Comparison of ENCODE assay signal across 17 cellular contexts in genomic region chr12:52331833-52332232, GRCh38. TPM values are rescaled to one million over a fixed set of nuclear protein-coding genes. Genes with fewer than 3 reads are reported as not detected.
DNase-seq lines count a peak whose midpoint lies in the region; ATAC-seq and TF ChIP-seq lines count a peak whose summit lies in the region.
"Had no signal": no experiment of that assay in that cellular context is flagged by ENCODE, and none has a peak within 500 bp of the region (broad histone marks: within the 10 kb centered on the region; RNA-seq: fewer than 3 reads in every experiment).

No MANE protein-coding gene starts in this region.

- no peak for TF ChIP-seq EP300 in sigmoid colon (IDR thresholded peaks at IDR 0.05)

- 63 to 83% methylated on average over 3 of the region's 3 CpGs for WGBS in sigmoid colon, 2 donors

- peaks cover 15% of the 10 kb centered on the region for H3K4me1 Mint-ChIP-seq in activated CD8-positive, alpha-beta T cell treated with anti-CD3 and anti-CD28 coated beads for 36 hours (ENCODE audit: low read depth)

- H3K27ac ChIP-seq in sigmoid colon (no peak overlapping the region), breast epithelium (no peak overlapping the region)
- H3K27ac ChIP-seq: 22Rv1 had no signal

- H3K9me3 ChIP-seq in sigmoid colon = peaks cover 0 to 7% (median 2%) of the 10 kb centered on the region in 4 donors
- H3K9me3 ChIP-seq in breast epithelium = peaks cover 10 to 15% of the 10 kb centered on the region in 2 donors
- H3K9me3 ChIP-seq: HAP-1 had no signal

- intact Hi-C loops in sigmoid colon (cut with DNase I) = no loop called here
- intact Hi-C loops in activated CD8-positive, alpha-beta T cell treated with anti-CD3 and anti-CD28 coated beads for 36 hours (cut with micrococcal nuclease) = no loop called here
- intact Hi-C loops in breast epithelium (cut with DNase I; ENCODE audit: low total_unique reads) = no loop called here

- H3K36me3 ChIP-seq in sigmoid colon (no peaks in the 10 kb centered on the region), breast epithelium (no peaks in the 10 kb centered on the region)
- H3K36me3 ChIP-seq: HAP-1 had no signal

- TF ChIP-seq CTCF in sigmoid colon (IDR thresholded peaks at IDR 0.05) = no peak
- TF ChIP-seq CTCF in activated CD8-positive, alpha-beta T cell treated with anti-CD3 and anti-CD28 coated beads for 36 hours (IDR thresholded peaks at IDR 0.05) = no peak
- TF ChIP-seq CTCF in breast epithelium (IDR thresholded peaks at IDR 0.05) = no peak

- peak; percentile 9 for DNase-seq in activated effector memory CD4-positive, alpha-beta T cell treated with anti-CD3 and anti-CD28 coated beads, Interleukin-2, amount 50 U/mL, for 16 hours
- no peak for DNase-seq in activated effector memory CD4-positive, alpha-beta T cell treated with Interleukin-2 at 50 U/mL for 16 hours
- DNase-seq in left lobe of liver (ENCODE audit: low spot score) (no peak), sigmoid colon (peak; percentile 2), breast epithelium (ENCODE audit: low spot score in 2 of 2) (no peak)
- no peak for DNase-seq in activated CD8-positive, alpha-beta T cell treated with anti-CD3 and anti-CD28 coated beads for 36 hours
- DNase-seq: CD8-positive, alpha-beta T cell; COR-L47; DMS153; GF-D8 had no signal

- no peaks in the 10 kb centered on the region for H3K36me3 Mint-ChIP-seq in activated CD8-positive, alpha-beta T cell treated with anti-CD3 and anti-CD28 coated beads for 36 hours (ENCODE audit: low read depth)
- H3K36me3 Mint-ChIP-seq: CD14-positive monocyte; CD8-positive, alpha-beta T cell had no signal

- peaks cover 7% of the 10 kb centered on the region for H3K27me3 Mint-ChIP-seq in activated CD8-positive, alpha-beta T cell treated with anti-CD3 and anti-CD28 coated beads for 36 hours

- H3K4me3 ChIP-seq in sigmoid colon = no peak overlapping the region
- no peak overlapping the region for H3K4me3 ChIP-seq in breast epithelium
- H3K4me3 ChIP-seq: HAP-1 had no signal

- ATAC-seq in left lobe of liver (peak; percentile 2), GM21423 (IDR thresholded peaks at IDR 0.05; ENCODE audit: unreplicated experiment) (no peak)
- ATAC-seq in activated CD8-positive, alpha-beta T cell treated with anti-CD3 and anti-CD28 coated beads for 36 hours = no peak
- ATAC-seq: CD8-positive, alpha-beta T cell had no signal

- no peak overlapping the region for H3K4me3 Mint-ChIP-seq in activated CD8-positive, alpha-beta T cell treated with anti-CD3 and anti-CD28 coated beads for 36 hours
- H3K4me3 Mint-ChIP-seq: CD14-positive monocyte; CD8-positive, alpha-beta T cell had no signal

- POLR2A ChIA-PET in activated CD8-positive, alpha-beta T cell treated with anti-CD3 and anti-CD28 coated beads for 36 hours (lab: Charles Lee) = no interaction called here

- H3K27ac Mint-ChIP-seq in activated CD8-positive, alpha-beta T cell treated with anti-CD3 and anti-CD28 coated beads for 36 hours = no peak overlapping the region
- H3K27ac Mint-ChIP-seq: CD14-positive monocyte; CD8-positive, alpha-beta T cell had no signal

- H3K4me1 ChIP-seq in sigmoid colon (no peaks in the 10 kb centered on the region), breast epithelium (no peaks in the 10 kb centered on the region)
- H3K4me1 ChIP-seq: HAP-1 had no signal

- no peaks in the 10 kb centered on the region for H3K27me3 ChIP-seq in sigmoid colon
- no peaks in the 10 kb centered on the region for H3K27me3 ChIP-seq in breast epithelium

- CTCF ChIA-PET in activated CD8-positive, alpha-beta T cell treated with anti-CD3 and anti-CD28 coated beads for 36 hours (lab: Charles Lee) = interaction anchor here (1.0 to 1.3 kb wide), 3 partner anchors 13 to 175 kb away, joined by 3 read pairs; no protein-coding TSS in a partner anchor

- TF ChIP-seq POLR2A in sigmoid colon (IDR thresholded peaks at IDR 0.05) (no peak), breast epithelium (IDR thresholded peaks at IDR 0.05) (no peak)

- peaks cover 4% of the 10 kb centered on the region for H3K9me3 Mint-ChIP-seq in activated CD8-positive, alpha-beta T cell treated with anti-CD3 and anti-CD28 coated beads for 36 hours

RNA-seq across cellular contexts. Expression of gene KRT83, which starts 10.6 kb away (rescaled TPM):
- not detected for total RNA-seq in left lobe of liver
- total RNA-seq in sigmoid colon = not detected
- polyA plus RNA-seq in sigmoid colon = not detected
- total RNA-seq in activated CD8-positive, alpha-beta T cell treated with anti-CD3 and anti-CD28 coated beads for 36 hours = not detected
- total RNA-seq in breast epithelium = under 1 TPM in 2 of 3 donors, not detected in 1; 0.33 to 0.59 TPM
- total RNA-seq: A673; CD8-positive, alpha-beta T cell; H1 had no signal
- polyA plus RNA-seq: CD14-positive monocyte, H1 had no signal

RNA-seq across cellular contexts. Expression of gene KRT85, which starts 35.4 kb away (rescaled TPM):
- not detected for total RNA-seq in left lobe of liver
- total RNA-seq in sigmoid colon = not detected
- not detected for polyA plus RNA-seq in sigmoid colon
- not detected for total RNA-seq in activated CD8-positive, alpha-beta T cell treated with anti-CD3 and anti-CD28 coated beads for 36 hours
- total RNA-seq in breast epithelium = not detected
- total RNA-seq: A673; CD8-positive, alpha-beta T cell; H1 had no signal
- polyA plus RNA-seq: BJ, CD14-positive monocyte, H1 had no signal

RNA-seq across cellular contexts. Expression of gene KRT81, which starts 40.5 kb away (rescaled TPM):
- total RNA-seq in left lobe of liver = 0.65 TPM
- under 1 TPM in 1 of 4 donors, not detected in 3; 0.14 TPM for total RNA-seq in sigmoid colon
- polyA plus RNA-seq in sigmoid colon = under 1 TPM in 1 of 3 donors, not detected in 2; 0.17 TPM
- total RNA-seq in activated CD8-positive, alpha-beta T cell treated with anti-CD3 and anti-CD28 coated beads for 36 hours = not detected
- 10 to 100 TPM in 1 of 3 donors, 1 to 10 TPM in 1, not detected in 1; 3.6 to 29.9 TPM for total RNA-seq in breast epithelium
- total RNA-seq: CD8-positive, alpha-beta T cell; H1 had no signal
- polyA plus RNA-seq: CD14-positive monocyte, H1 had no signal

RNA-seq across cellular contexts. Expression of gene KRT84, which starts 53.6 kb away (rescaled TPM):
- not detected for total RNA-seq in left lobe of liver
- total RNA-seq in sigmoid colon = not detected
- not detected for polyA plus RNA-seq in sigmoid colon
- not detected for total RNA-seq in activated CD8-positive, alpha-beta T cell treated with anti-CD3 and anti-CD28 coated beads for 36 hours
- total RNA-seq in breast epithelium = not detected
- total RNA-seq: A673; CD8-positive, alpha-beta T cell; H1 had no signal
- polyA plus RNA-seq: BJ, CD14-positive monocyte, H1 had no signal

RNA-seq across cellular contexts. Expression of gene KRT86, which starts 57.4 kb away (rescaled TPM):
- total RNA-seq in left lobe of liver (not detected), sigmoid colon (not detected), breast epithelium (1 to 10 TPM in 1 of 3 donors, under 1 TPM in 1, not detected in 1; 0.66 to 2.2 TPM)
- polyA plus RNA-seq in sigmoid colon = under 1 TPM in 2 of 3 donors, not detected in 1; 0.25 to 0.60 TPM
- total RNA-seq in activated CD8-positive, alpha-beta T cell treated with anti-CD3 and anti-CD28 coated beads for 36 hours = not detected
- total RNA-seq: A673, H1 had no signal
- polyA plus RNA-seq: CD14-positive monocyte had no signal

Comparison
In these comparisons a context has a peak if more than half of its experiments do, and no peak if none do; other contexts are left out.
1. DNase-seq: peak in activated effector memory CD4-positive, alpha-beta T cell treated with anti-CD3 and anti-CD28 coated beads, Interleukin-2, amount 50 U/mL, for 16 hours (single experiment) and sigmoid colon (single experiment); none in activated effector memory CD4-positive, alpha-beta T cell treated with Interleukin-2 at 50 U/mL for 16 hours (single experiment), left lobe of liver (single experiment), activated CD8-positive, alpha-beta T cell treated with anti-CD3 and anti-CD28 coated beads for 36 hours (single experiment) and breast epithelium (0 of 2).